ENCODE assay signal across 1 cellular context in genomic region chr15:48250640-48251076, GRCh38.
TF ChIP-seq lines count a peak whose summit lies in the region.

No MANE protein-coding gene starts in this region.

TF ChIP-seq in GM12878, 131 proteins besides CTCF, POLR2A, EP300 and RAD21:
- no peak for TF ChIP-seq PBX3 (IDR thresholded peaks at IDR 0.05; ENCODE audit: insufficient replicate concordance, low read depth, low read length)
- TF ChIP-seq RBBP5 (conservative IDR thresholded peaks at IDR 0.05) = no peak
- TF ChIP-seq RUNX3 (IDR thresholded peaks at IDR 0.05; ENCODE audit: low read length) = 0 out of 2 replicates have a peak, but pooled peaks have one; percentile 18
- TF ChIP-seq YY1 (IDR thresholded peaks at IDR 0.05; ENCODE audit: low read depth, low read length) = peak; percentile 65; the same call in 1 of the 2 replicates
- TF ChIP-seq SMC3 (IDR thresholded peaks at IDR 0.05; ENCODE audit: borderline replicate concordance, low read length) = peak; percentile 67; the same call in 1 of the 2 replicates
